Comparison of ENCODE assay signal across 14 cellular contexts in the genomic region with DNA sequence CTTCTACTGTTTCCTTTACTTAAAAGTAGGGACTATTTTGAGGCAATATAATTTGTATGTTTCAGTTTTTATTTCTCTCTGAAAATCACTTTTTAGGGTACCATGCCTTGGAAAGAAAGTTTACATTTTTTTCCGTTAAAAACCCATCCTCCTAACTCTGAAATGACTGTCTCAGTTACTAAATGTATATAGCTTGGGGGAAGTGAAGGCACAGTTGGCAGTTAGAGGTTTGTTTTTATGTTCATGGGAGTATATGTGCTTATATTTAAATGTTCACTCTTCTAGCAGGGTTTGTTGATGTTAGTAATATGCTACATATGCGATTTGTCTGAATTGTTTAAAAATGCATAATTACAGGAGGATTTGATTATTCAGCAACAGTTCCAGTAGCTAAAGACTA. TPM values are rescaled to one million over a fixed set of nuclear protein-coding genes. Genes with fewer than 3 reads are reported as not detected.
DNase-seq lines count a peak whose midpoint lies in the region; ATAC-seq and TF ChIP-seq lines count a peak whose summit lies in the region.
"Had no signal": no experiment of that assay in that cellular context is flagged by ENCODE, and none has a peak within 500 bp of the region (broad histone marks: within the 10 kb centered on the region; RNA-seq: fewer than 3 reads in every experiment).

No MANE protein-coding gene starts in this region.

- H3K36me3 Mint-ChIP-seq in nephron (ENCODE audit: low read depth): peaks cover 7% of the 10 kb centered on the region

- intact Hi-C loops in left ventricle myocardium inferior (cut with micrococcal nuclease): no loop called here

- H3K27me3 ChIP-seq in left ventricle myocardium inferior (ENCODE audit: low read depth): no peaks in the 10 kb centered on the region
- H3K27me3 ChIP-seq: MG63, tibial artery had no signal

- peak; percentile 60 for DNase-seq in NCI-H526 treated with DMSO at 0.1 percent for 48 hours (lab: John Stamatoyannopoulos, UW)
- no peak for DNase-seq in GOT3 (lab: John Stamatoyannopoulos, UW)
- no peak for DNase-seq in effector CD8-positive, alpha-beta T cell (lab: John Stamatoyannopoulos, UW)
- no peak for DNase-seq in left ventricle myocardium inferior
- DNase-seq: activated naive CD8-positive, alpha-beta T cell treated with anti-CD3 and anti-CD28 coated beads, Interleukin-2, amount 50 U/mL, for 24 hours; CD4-positive, alpha-beta memory T cell; MG63; NCI-H510A treated with DMSO at 0.1 percent for 48 hours; Right ventricle myocardium superior; tibial artery had no signal

- H3K4me3 Mint-ChIP-seq in nephron: no peak overlapping the region
- H3K4me3 Mint-ChIP-seq: activated naive CD8-positive, alpha-beta T cell treated with anti-CD3 and anti-CD28 coated beads, Interleukin-2, amount 50 U/mL, for 24 hours; CD4-positive, alpha-beta memory T cell; memory B cell had no signal

- no peaks in the 10 kb centered on the region for H3K27me3 Mint-ChIP-seq in nephron (ENCODE audit: low read depth)
- H3K27me3 Mint-ChIP-seq: activated naive CD8-positive, alpha-beta T cell treated with anti-CD3 and anti-CD28 coated beads, Interleukin-2, amount 50 U/mL, for 24 hours; CD4-positive, alpha-beta memory T cell; memory B cell had no signal

- no peaks in the 10 kb centered on the region for H3K9me3 Mint-ChIP-seq in nephron
- H3K9me3 Mint-ChIP-seq: activated naive CD8-positive, alpha-beta T cell treated with anti-CD3 and anti-CD28 coated beads, Interleukin-2, amount 50 U/mL, for 24 hours; CD4-positive, alpha-beta memory T cell; memory B cell had no signal

- TF ChIP-seq CTCF in nephron (IDR thresholded peaks at IDR 0.05; ENCODE audit: unreplicated experiment in 3 of 3) (no peak), left ventricle myocardium inferior (IDR thresholded peaks at IDR 0.05; ENCODE audit: borderline replicate concordance) (no peak)

- peaks cover 1% of the 10 kb centered on the region for H3K4me1 ChIP-seq in left ventricle myocardium inferior
- H3K4me1 ChIP-seq: tibial artery had no signal

- no peak overlapping the region for H3K27ac ChIP-seq in left ventricle myocardium inferior (replicated peaks)
- H3K27ac ChIP-seq: tibial artery had no signal

- no peak overlapping the region for H3K4me3 ChIP-seq in left ventricle myocardium inferior
- H3K4me3 ChIP-seq: MG63, tibial artery had no signal

- ATAC-seq in GM19043 (IDR thresholded peaks at IDR 0.05; ENCODE audit: low read depth, unreplicated experiment) (peak; percentile 38), HG02763 (IDR thresholded peaks at IDR 0.05; ENCODE audit: unreplicated experiment) (peak; percentile 30)
- ATAC-seq: activated naive CD8-positive, alpha-beta T cell treated with anti-CD3 and anti-CD28 coated beads, Interleukin-2, amount 50 U/mL, for 24 hours had no signal

- peak overlapping the region in 2 of 3 experiments; percentile 38 to 88 for H3K27ac Mint-ChIP-seq in nephron
- H3K27ac Mint-ChIP-seq: activated naive CD8-positive, alpha-beta T cell treated with anti-CD3 and anti-CD28 coated beads, Interleukin-2, amount 50 U/mL, for 24 hours; memory B cell had no signal

- H3K4me1 Mint-ChIP-seq in nephron: peaks cover 10% of the 10 kb centered on the region
- H3K4me1 Mint-ChIP-seq: memory B cell had no signal

- no peaks in the 10 kb centered on the region for H3K36me3 ChIP-seq in left ventricle myocardium inferior
- H3K36me3 ChIP-seq: MG63, tibial artery had no signal

- no peaks in the 10 kb centered on the region for H3K9me3 ChIP-seq in left ventricle myocardium inferior (replicated peaks)
- H3K9me3 ChIP-seq: MG63, tibial artery had no signal

RNA-seq across cellular contexts. Expression of a gene that starts 31.0 kb away (rescaled TPM):
- total RNA-seq in left ventricle myocardium inferior: 9.1 TPM
